Comparison of ENCODE assay signal across 20 cellular contexts in the genomic region with DNA sequence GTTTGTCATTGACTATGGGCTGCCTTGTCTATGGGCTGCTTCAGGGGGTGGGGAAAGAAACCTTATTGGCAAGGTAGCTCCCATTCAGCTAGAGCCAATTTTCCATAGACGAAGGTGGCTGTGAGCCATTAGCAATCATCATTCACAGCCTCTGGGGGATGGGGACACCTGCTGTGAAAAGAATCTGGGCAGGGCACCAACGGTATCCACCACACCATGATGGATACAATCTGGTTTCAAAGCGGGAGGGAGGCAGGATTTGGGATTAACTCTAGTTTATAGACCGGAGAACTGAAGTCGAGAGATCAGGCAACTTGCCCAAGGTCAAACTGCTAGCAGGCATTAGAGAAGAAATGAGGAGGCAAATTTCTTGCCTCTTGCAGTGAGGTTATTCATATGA.
"Had no signal": no experiment of that assay in that cellular context is flagged by ENCODE, and none has a peak within 500 bp of the region (broad histone marks: within the 10 kb centered on the region; RNA-seq: fewer than 3 reads in every experiment).

No MANE protein-coding gene starts in this region.

- H3K4me3 ChIP-seq: breast epithelium, gastrocnemius medialis, heart right ventricle, transverse colon, vagina had no signal

- H3K27ac ChIP-seq: breast epithelium, gastrocnemius medialis, heart right ventricle, vagina had no signal

- H3K27ac Mint-ChIP-seq: activated CD4-positive, alpha-beta memory T cell treated with anti-CD3 and anti-CD28 coated beads, Interleukin-2, amount 10 ng/mL, durations not matched to agents 7 days and 5 days; activated naive CD4-positive, alpha-beta T cell treated with anti-CD3 and anti-CD28 coated beads, Interleukin-2, amount 50 U/mL, for 72 hours; memory B cell; progenitor cell of endocrine pancreas had no signal

- H3K4me3 Mint-ChIP-seq: activated CD4-positive, alpha-beta memory T cell treated with anti-CD3 and anti-CD28 coated beads, Interleukin-2, amount 10 ng/mL, durations not matched to agents 7 days and 5 days; memory B cell; nephron had no signal

- H3K36me3 Mint-ChIP-seq: activated naive CD4-positive, alpha-beta T cell treated with anti-CD3 and anti-CD28 coated beads, Interleukin-2, amount 50 U/mL, for 72 hours; memory B cell had no signal

- H3K27me3 ChIP-seq: breast epithelium, gastrocnemius medialis, heart right ventricle, transverse colon, vagina had no signal

- DNase-seq: activated CD4-positive, alpha-beta memory T cell treated with anti-CD3 and anti-CD28 coated beads, Interleukin-2, amount 10 ng/mL, durations not matched to agents 7 days and 5 days; activated gamma-delta T cell; activated T-cell treated with anti-CD3 and anti-CD28 coated beads, Interleukin-2, amount 50 U/mL, for 48 hours; erythroblast; gastrocnemius medialis; heart right ventricle; left ventricle myocardium superior; nucleus accumbens; right cardiac atrium; small intestine; stimulated activated CD4-positive, alpha-beta T cell treated with anti-CD3 and anti-CD28 coated beads, Interleukin-4, amount 100 ng/mL, for 4 hours; stimulated activated CD8-positive, alpha-beta memory T cell treated with anti-CD3 and anti-CD28 coated beads, Interleukin-4, amount 100 ng/mL, for 48 hours; stimulated activated naive CD4-positive, alpha-beta T cell treated with Interleukin-2 at 50 U/mL for 16 hours; transverse colon had no signal

- ATAC-seq: activated naive CD4-positive, alpha-beta T cell treated with anti-CD3 and anti-CD28 coated beads, Interleukin-2, amount 50 U/mL, for 72 hours; gastrocnemius medialis; heart right ventricle; left ventricle myocardium superior; right cardiac atrium had no signal

- H3K27me3 Mint-ChIP-seq: activated CD4-positive, alpha-beta memory T cell treated with anti-CD3 and anti-CD28 coated beads, Interleukin-2, amount 10 ng/mL, durations not matched to agents 7 days and 5 days; progenitor cell of endocrine pancreas had no signal

- H3K4me1 Mint-ChIP-seq: activated CD4-positive, alpha-beta memory T cell treated with anti-CD3 and anti-CD28 coated beads, Interleukin-2, amount 10 ng/mL, durations not matched to agents 7 days and 5 days; memory B cell; nephron had no signal

- H3K36me3 ChIP-seq: breast epithelium, gastrocnemius medialis, heart right ventricle, transverse colon, vagina had no signal
